ENCODE assay signal across 12 cellular contexts in genomic region chr15:36617529-36618196, GRCh38.
DNase-seq lines count a peak whose midpoint lies in the region; ATAC-seq lines count a peak whose summit lies in the region.
"Had no signal": no experiment of that assay in that cellular context is flagged by ENCODE, and none has a peak within 500 bp of the region (broad histone marks: within the 10 kb centered on the region; RNA-seq: fewer than 3 reads in every experiment).

No MANE protein-coding gene starts in this region.

- ATAC-seq in GM18502 (IDR thresholded peaks at IDR 0.05; ENCODE audit: poor library complexity, unreplicated experiment) (peak; percentile 100), GM19455 (IDR thresholded peaks at IDR 0.05; ENCODE audit: unreplicated experiment) (peak; percentile 98), HG02870 (IDR thresholded peaks at IDR 0.05; ENCODE audit: unreplicated experiment) (peak; percentile 98), HG03520 (IDR thresholded peaks at IDR 0.05; ENCODE audit: unreplicated experiment) (peak; percentile 97)
- ATAC-seq: right cardiac atrium had no signal

- no peak for DNase-seq in T-helper 2 cell
- DNase-seq in NCI-H526 (lab: John Stamatoyannopoulos, UW), result no peak
- no peak for DNase-seq in ecto neural progenitor cell (ENCODE audit: low spot score)
- DNase-seq in activated naive CD4-positive, alpha-beta T cell treated with anti-CD3 and anti-CD28 coated beads, Interleukin-2, amount 50 U/mL, for 16 hours, result no peak
- DNase-seq: aorta; NCI-H1105; NK-92 treated with Interleukin-12 subunit alpha and Interleukin-12 subunit beta, amount 100 ng/mL, for 24 hours; right cardiac atrium had no signal
